ENCODE assay signal across 34 cellular contexts in the genomic region with DNA sequence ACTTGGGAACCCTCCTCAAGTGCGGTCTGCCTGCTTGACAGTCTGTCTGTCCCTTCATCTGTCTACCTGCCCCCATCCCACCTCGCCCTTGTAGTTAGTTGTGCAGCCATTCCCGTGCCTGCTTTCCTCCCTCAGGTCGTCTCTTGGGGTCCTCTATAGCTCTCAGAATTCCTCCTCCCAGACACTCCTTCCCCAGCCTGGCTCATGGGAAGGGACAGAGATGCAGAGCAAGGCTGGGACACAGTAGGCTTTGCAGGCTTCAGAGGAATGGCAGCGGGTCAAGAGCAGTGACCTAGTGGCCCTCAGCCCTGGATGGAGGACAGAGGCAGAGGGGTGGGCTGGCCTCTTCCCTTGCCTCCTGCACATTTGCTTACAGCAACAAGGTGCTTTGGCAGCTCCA. TPM values are rescaled to one million over a fixed set of nuclear protein-coding genes. Genes with fewer than 3 reads are reported as not detected.
"Had no signal": no experiment of that assay in that cellular context is flagged by ENCODE, and none has a peak within 500 bp of the region (broad histone marks: within the 10 kb centered on the region; RNA-seq: fewer than 3 reads in every experiment).

No MANE protein-coding gene starts in this region.

- H3K27me3 Mint-ChIP-seq: dendritic cell treated with granulocyte-macrophage colony-stimulating factor and Interleukin-4, amounts not matched to agents 40 ng/mL and 50 ng/mL, for 4 days had no signal

- ATAC-seq: foreskin keratinocyte; gastroesophageal sphincter; heart right ventricle; left ventricle myocardium superior; lower lobe of right lung; natural killer cell; psoas muscle; right cardiac atrium; stimulated activated effector memory CD8-positive, alpha-beta T cell treated with anti-CD3 and anti-CD28 coated beads, Interleukin-12 subunit alpha, Interleukin-12 subunit beta, amount 100 ng/mL, for 72 hours had no signal

- H3K4me3 ChIP-seq: colonic mucosa, esophagus muscularis mucosa, gastroesophageal sphincter, heart right ventricle, lower lobe of right lung, psoas muscle, sigmoid colon, stomach, testis, tibial artery, upper lobe of left lung had no signal

- DNase-seq: colonic mucosa; effector CD8-positive, alpha-beta T cell; foreskin keratinocyte; heart right ventricle; hippocampal formation; kidney glomerular epithelial cell; left ventricle myocardium superior; lower lobe of right lung; natural killer cell; posterior cingulate gyrus; psoas muscle; right cardiac atrium; sigmoid colon; stimulated activated CD4-positive, alpha-beta T cell treated with anti-CD3 and anti-CD28 coated beads, Interleukin-2, amount 100 ng/mL, for 24 hours; stimulated activated CD4-positive, alpha-beta T cell treated with anti-CD3 and anti-CD28 coated beads, Interleukin-4, amount 100 ng/mL, for 24 hours; stimulated activated naive CD4-positive, alpha-beta T cell treated with Interleukin-2 at 50 U/mL for 16 hours; stomach; testis; tibial artery; upper lobe of left lung had no signal

- H3K9me3 ChIP-seq: colonic mucosa, esophagus muscularis mucosa, gastroesophageal sphincter, heart right ventricle, lower lobe of right lung, psoas muscle, sigmoid colon, stomach, testis, tibial artery, upper lobe of left lung had no signal

- H3K4me1 ChIP-seq: colonic mucosa, gastroesophageal sphincter, lower lobe of right lung, psoas muscle, sigmoid colon, stomach, testis, tibial artery, upper lobe of left lung had no signal

- H3K27me3 ChIP-seq: colonic mucosa, esophagus muscularis mucosa, foreskin keratinocyte, gastroesophageal sphincter, testis, tibial artery, upper lobe of left lung had no signal

- H3K36me3 ChIP-seq: colonic mucosa, esophagus muscularis mucosa, gastroesophageal sphincter, heart right ventricle, lower lobe of right lung, sigmoid colon, stomach, tibial artery, upper lobe of left lung had no signal

- H3K4me3 Mint-ChIP-seq: dendritic cell treated with granulocyte-macrophage colony-stimulating factor and Interleukin-4, amounts not matched to agents 40 ng/mL and 50 ng/mL, for 4 days; natural killer cell; neural crest cell; stimulated activated effector memory CD8-positive, alpha-beta T cell treated with anti-CD3 and anti-CD28 coated beads, Interleukin-12 subunit alpha, Interleukin-12 subunit beta, amount 100 ng/mL, for 72 hours had no signal

- H3K27ac ChIP-seq: colonic mucosa, esophagus muscularis mucosa, foreskin keratinocyte, gastroesophageal sphincter, heart right ventricle, lower lobe of right lung, psoas muscle, sigmoid colon, stomach, testis, tibial artery, upper lobe of left lung had no signal

- H3K36me3 Mint-ChIP-seq: natural killer cell; stimulated activated effector memory CD8-positive, alpha-beta T cell treated with anti-CD3 and anti-CD28 coated beads, Interleukin-12 subunit alpha, Interleukin-12 subunit beta, amount 100 ng/mL, for 72 hours had no signal

- H3K27ac Mint-ChIP-seq: dendritic cell treated with granulocyte-macrophage colony-stimulating factor and Interleukin-4, amounts not matched to agents 40 ng/mL and 50 ng/mL, for 4 days; natural killer cell; stimulated activated effector memory CD8-positive, alpha-beta T cell treated with anti-CD3 and anti-CD28 coated beads, Interleukin-12 subunit alpha, Interleukin-12 subunit beta, amount 100 ng/mL, for 72 hours had no signal

- H3K9me3 Mint-ChIP-seq: dendritic cell treated with granulocyte-macrophage colony-stimulating factor and Interleukin-4, amounts not matched to agents 40 ng/mL and 50 ng/mL, for 4 days; natural killer cell; neural crest cell; stimulated activated effector memory CD8-positive, alpha-beta T cell treated with anti-CD3 and anti-CD28 coated beads, Interleukin-12 subunit alpha, Interleukin-12 subunit beta, amount 100 ng/mL, for 72 hours had no signal

RNA-seq across cellular contexts. Expression of a gene that starts 18.3 kb away (rescaled TPM):
- total RNA-seq: cerebellum, colonic mucosa, endothelial cell of umbilical vein, epithelial cell of proximal tubule, esophagus muscularis mucosa, fibroblast of lung, foreskin keratinocyte, gastroesophageal sphincter, left ventricle myocardium superior, lower lobe of right lung, mononuclear cell, natural killer cell, osteocyte, psoas muscle, renal cortical epithelial cell, sigmoid colon, skeletal muscle tissue, stomach, subcutaneous adipose tissue, upper lobe of left lung had no signal
- polyA plus RNA-seq: endothelial cell of umbilical vein, foreskin keratinocyte, right cardiac atrium, sigmoid colon, stomach had no signal

RNA-seq across cellular contexts. Expression of a gene that starts 47.6 kb away (rescaled TPM):
- total RNA-seq: endothelial cell of umbilical vein, epithelial cell of proximal tubule, foreskin keratinocyte, mononuclear cell, natural killer cell, renal cortical epithelial cell had no signal
- polyA plus RNA-seq: endothelial cell of umbilical vein had no signal
